Comparison of ENCODE assay signal across 22 cellular contexts in the genomic region with DNA sequence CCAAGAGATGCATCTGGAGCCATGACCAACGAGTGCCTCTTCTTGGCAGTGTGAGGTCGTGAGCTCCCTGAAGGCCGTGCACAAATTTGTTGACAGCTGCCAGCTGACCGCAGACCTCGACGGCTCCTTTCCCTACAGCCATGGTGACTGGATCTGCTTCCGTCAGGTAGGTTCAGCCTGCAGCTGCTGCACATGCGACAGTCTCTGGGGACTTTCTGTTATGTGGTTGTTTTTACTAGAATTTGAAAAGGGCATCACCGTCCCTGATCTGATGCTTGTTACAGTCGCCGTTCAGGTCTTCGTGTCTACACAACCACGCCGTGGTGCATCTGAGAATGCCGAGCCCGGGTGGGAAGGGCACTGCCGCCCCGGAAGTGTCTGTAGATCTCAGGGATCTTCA. TPM values are rescaled to one million over a fixed set of nuclear protein-coding genes. Genes with fewer than 3 reads are reported as not detected.
DNase-seq lines count a peak whose midpoint lies in the region; ATAC-seq and TF ChIP-seq lines count a peak whose summit lies in the region.
"Had no signal": no experiment of that assay in that cellular context is flagged by ENCODE, and none has a peak within 500 bp of the region (broad histone marks: within the 10 kb centered on the region; RNA-seq: fewer than 3 reads in every experiment).

No MANE protein-coding gene starts in this region.

- TF ChIP-seq CTCF in Loucy (conservative IDR thresholded peaks at IDR 0.05; ENCODE audit: low read length): no peak
- TF ChIP-seq CTCF in coronary artery (IDR thresholded peaks at IDR 0.05): no peak

- no peak overlapping the region for H4K8ac ChIP-seq in neuronal stem cell (ENCODE audit: low read depth, low read length)

- H2BK5ac ChIP-seq in neuronal stem cell (ENCODE audit: low read length): peak overlapping the region; percentile 25

- H3K4me3 ChIP-seq in Loucy (ENCODE audit: low read length, poor library complexity, severe bottlenecking): no peak overlapping the region
- H3K4me3 ChIP-seq in coronary artery: no peak overlapping the region
- no peak overlapping the region for H3K4me3 ChIP-seq in neuronal stem cell (ENCODE audit: low read length in 2 of 2)
- H3K4me3 ChIP-seq: GM23248 had no signal

- H3K9ac ChIP-seq in Loucy (ENCODE audit: low read depth, low read length, poor library complexity, severe bottlenecking) (peak overlapping the region; percentile 42), neuronal stem cell (ENCODE audit: low read depth, low read length, poor library complexity) (peak overlapping the region; percentile 54)
- H3K9ac ChIP-seq: GM23248, KMS-11 had no signal

- H3K36me3 ChIP-seq in Loucy (ENCODE audit: insufficient read depth, low read length): no peaks in the 10 kb centered on the region
- H3K36me3 ChIP-seq in neuronal stem cell (replicated peaks in 1 of 2; ENCODE audit: control insufficient read depth in 2 of 2, insufficient read depth in 2 of 2, low read length in 2 of 2): peaks cover 47 to 50% of the 10 kb centered on the region in 2 donors

- H3K27me3 ChIP-seq in Loucy (ENCODE audit: insufficient read depth, low read length, poor library complexity, severe bottlenecking) (no peaks in the 10 kb centered on the region), neuronal stem cell (ENCODE audit: control insufficient read depth in 3 of 3, insufficient read depth in 3 of 3, low read depth in 1 of 3, low read length in 3 of 3) (no peaks in the 10 kb centered on the region)

- no peaks in the 10 kb centered on the region for H3K79me2 ChIP-seq in Loucy (ENCODE audit: insufficient read depth, low read length)

- H4K91ac ChIP-seq in neuronal stem cell (ENCODE audit: low read depth, low read length, poor library complexity): no peak overlapping the region

- no peak overlapping the region for H2BK15ac ChIP-seq in neuronal stem cell (ENCODE audit: low read length)

- no peak overlapping the region for H2AFZ ChIP-seq in Loucy (ENCODE audit: low read length)
- no peak overlapping the region for H2AFZ ChIP-seq in neuronal stem cell (ENCODE audit: low read length)
- H2AFZ ChIP-seq: GM23248 had no signal

- H3K4me1 ChIP-seq in Loucy (ENCODE audit: insufficient read depth, low read length, poor library complexity, severe bottlenecking) (peaks cover 32% of the 10 kb centered on the region), neuronal stem cell (ENCODE audit: control insufficient read depth in 2 of 2, insufficient read depth in 1 of 2, low read depth in 1 of 2, low read length in 2 of 2) (peaks cover 0 to 8% of the 10 kb centered on the region in 2 donors)

- H3K18ac ChIP-seq in neuronal stem cell (ENCODE audit: low read length): peak overlapping the region; percentile 81

- peak overlapping the region; percentile 87 for H2AK5ac ChIP-seq in neuronal stem cell (ENCODE audit: low read depth, low read length)

- H3K9me3 ChIP-seq in Loucy (ENCODE audit: insufficient read depth, low read depth, low read length) (no peaks in the 10 kb centered on the region), neuronal stem cell (replicated peaks in 1 of 2; ENCODE audit: control insufficient read depth in 2 of 2, insufficient read depth in 1 of 2, low read depth in 1 of 2, low read length in 2 of 2) (peaks cover 0 to 3% of the 10 kb centered on the region in 2 donors)

- ATAC-seq in HG03097 (IDR thresholded peaks at IDR 0.05; ENCODE audit: low FRiP score, unreplicated experiment): no peak
- ATAC-seq: Panc1 had no signal

- peak overlapping the region; percentile 44 for H3K4me2 ChIP-seq in Loucy (ENCODE audit: low read depth, low read length, poor library complexity, severe bottlenecking)
- H3K4me2 ChIP-seq in neuronal stem cell (ENCODE audit: insufficient read depth, low read length, poor library complexity, severe bottlenecking): no peak overlapping the region
- H3K4me2 ChIP-seq: KMS-11 had no signal

- H3F3A ChIP-seq in Loucy (ENCODE audit: low read depth): no peaks in the 10 kb centered on the region

- no peaks in the 10 kb centered on the region for H3K9me2 ChIP-seq in Loucy (replicated peaks; ENCODE audit: low read depth, low read length)

- H3K4ac ChIP-seq in neuronal stem cell (ENCODE audit: low read length): no peak overlapping the region

- no CpG with 5 or more reads among the region's 18 CpGs for WGBS in neuronal stem cell (ENCODE audit: extremely low coverage in 2 of 2, insufficient read length in 2 of 2, insufficient replicate concordance in 1 of 2), 2 donors

- no peak overlapping the region for H3K14ac ChIP-seq in neuronal stem cell (ENCODE audit: low read length)

- peak; percentile 11 for DNase-seq in D341Med (ENCODE audit: low spot score)
- DNase-seq in coronary artery (ENCODE audit: low spot score): peak; percentile 45
- DNase-seq in neuronal stem cell (ENCODE audit: low spot score): no peak
- DNase-seq in DMS 273 (lab: John Stamatoyannopoulos, UW; ENCODE audit: unreplicated experiment): no peak
- DNase-seq in NCI-H1436 treated with DMSO at 0.1 percent for 48 hours (lab: John Stamatoyannopoulos, UW): no peak
- no peak for DNase-seq in mucosa of gallbladder (ENCODE audit: low spot score)
- DNase-seq: Calu3; CD4-positive, CD25-positive, alpha-beta regulatory T cell; DND-41; GF-D8; MM.1S; NCI-H1105 treated with DMSO at 0.1 percent for 48 hours; NCI-H187 treated with DMSO at 0.1 percent for 48 hours; NCI-H446 treated with DMSO at 0.1 percent for 48 hours; NCI-H748 treated with DMSO at 0.1 percent for 48 hours; Right ventricle myocardium superior had no signal

- no peaks in the 10 kb centered on the region for H3K79me1 ChIP-seq in neuronal stem cell (ENCODE audit: low read depth, low read length)

- H3K27ac ChIP-seq in coronary artery (no peak overlapping the region), neuronal stem cell (replicated peaks; ENCODE audit: low read length) (no peak overlapping the region)
- H3K27ac ChIP-seq: GM23248, KMS-11 had no signal

- H2BK12ac ChIP-seq in neuronal stem cell (ENCODE audit: low read length): no peak overlapping the region

- H4K20me1 ChIP-seq in Loucy (ENCODE audit: insufficient read depth, low read length, poor library complexity, severe bottlenecking): no peaks in the 10 kb centered on the region

- no peak overlapping the region for H2BK120ac ChIP-seq in neuronal stem cell (ENCODE audit: low read depth, low read length)

- peak overlapping the region; percentile 35 for H3K23ac ChIP-seq in neuronal stem cell (ENCODE audit: low read depth, low read length, poor library complexity)

RNA-seq across cellular contexts. Expression of gene LRRC14B, which starts 36.5 kb away (rescaled TPM):
- 0.03 TPM for polyA plus RNA-seq in neuronal stem cell (2013, experiment 1 of 2)
- polyA plus RNA-seq in neuronal stem cell (2013, experiment 2 of 2): not detected
- total RNA-seq in mucosa of gallbladder: not detected
- total RNA-seq: A673; Calu3; CD4-positive, CD25-positive, alpha-beta regulatory T cell; GM23248 had no signal
- polyA plus RNA-seq: CD4-positive, CD25-positive, alpha-beta regulatory T cell; GM23248 had no signal

Comparison
In these comparisons a context has a peak if more than half of its experiments do, and no peak if none do; other contexts are left out.
1. DNase-seq: peak in D341Med (single experiment) and coronary artery (single experiment); none in neuronal stem cell (single experiment), DMS 273 (single experiment), NCI-H1436 treated with DMSO at 0.1 percent for 48 hours (single experiment) and mucosa of gallbladder (single experiment).